In the genomic region with DNA sequence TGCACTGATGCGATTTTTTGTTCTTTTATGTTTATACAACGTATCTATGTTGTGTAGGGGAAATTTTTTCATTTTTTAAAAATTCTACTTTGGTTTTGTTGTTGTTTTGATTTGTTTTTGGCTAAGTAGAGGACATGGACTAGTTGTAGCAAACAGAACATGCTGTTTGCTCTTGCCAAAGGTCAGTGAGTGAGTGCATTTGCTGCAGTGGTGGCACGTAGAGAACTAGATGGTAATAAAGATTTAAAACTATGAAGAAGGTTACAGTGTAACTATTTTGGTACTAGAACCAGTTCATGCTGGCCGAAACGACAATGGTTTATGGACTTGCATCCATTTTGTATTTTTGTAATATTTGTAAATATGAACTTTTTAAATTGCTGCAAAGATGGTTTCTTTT, we compare ENCODE assay signal across 25 cellular contexts. TPM values are rescaled to one million over a fixed set of nuclear protein-coding genes. Genes with fewer than 3 reads are reported as not detected.
DNase-seq lines count a peak whose midpoint lies in the region; TF ChIP-seq lines count a peak whose summit lies in the region.
"Had no signal": no experiment of that assay in that cellular context is flagged by ENCODE, and none has a peak within 500 bp of the region (broad histone marks: within the 10 kb centered on the region; RNA-seq: fewer than 3 reads in every experiment).

No MANE protein-coding gene starts in this region.

- no peaks in the 10 kb centered on the region for H3K36me3 ChIP-seq in hepatocyte (replicated peaks; ENCODE audit: insufficient read depth, low read depth)
- no peaks in the 10 kb centered on the region for H3K36me3 ChIP-seq in neural progenitor cell
- H3K36me3 ChIP-seq in tibial nerve: no peaks in the 10 kb centered on the region
- no peaks in the 10 kb centered on the region for H3K36me3 ChIP-seq in right atrium auricular region
- H3K36me3 ChIP-seq: suprapubic skin had no signal

- WGBS in hepatocyte (ENCODE audit: low lambda C conversion rate, missing lambda C conversion rate): 43% methylated on average over 5 of the region's 5 CpGs
- 43 to 57% methylated on average over 5 of the region's 5 CpGs for WGBS in tibial nerve, 2 donors

- H2AFZ ChIP-seq in hepatocyte: no peak overlapping the region
- no peak overlapping the region for H2AFZ ChIP-seq in neural progenitor cell (replicated peaks)

- H4K20me1 ChIP-seq in hepatocyte (ENCODE audit: insufficient read depth, poor library complexity, severe bottlenecking) (no peaks in the 10 kb centered on the region), neural progenitor cell (ENCODE audit: low read depth) (no peaks in the 10 kb centered on the region)

- no peaks in the 10 kb centered on the region for H3K9me2 ChIP-seq in hepatocyte (replicated peaks; ENCODE audit: insufficient read depth)

- peaks cover 6% of the 10 kb centered on the region for H3F3A ChIP-seq in neural progenitor cell (ENCODE audit: low read depth)

- no peaks in the 10 kb centered on the region for H3K27me3 ChIP-seq in hepatocyte
- peaks cover 25% of the 10 kb centered on the region for H3K27me3 ChIP-seq in neural progenitor cell
- no peaks in the 10 kb centered on the region for H3K27me3 ChIP-seq in tibial nerve
- no peaks in the 10 kb centered on the region for H3K27me3 ChIP-seq in right atrium auricular region
- H3K27me3 ChIP-seq: suprapubic skin had no signal

- no peak overlapping the region for H3K4me3 Mint-ChIP-seq in neural progenitor cell
- no peak overlapping the region for H3K4me3 Mint-ChIP-seq in immature natural killer cell
- H3K4me3 Mint-ChIP-seq in endothelial cell (ENCODE audit: unreplicated experiment): no peak overlapping the region
- H3K4me3 Mint-ChIP-seq: activated naive CD8-positive, alpha-beta T cell treated with anti-CD3 and anti-CD28 coated beads, Interleukin-2, amount 10 ng/mL, durations not matched to agents 7 days and 5 days; CD8-positive, alpha-beta T cell had no signal

- H3K9me3 ChIP-seq in hepatocyte (ENCODE audit: low read depth): no peaks in the 10 kb centered on the region
- H3K9me3 ChIP-seq in neural progenitor cell (ENCODE audit: low read depth): peaks cover 4% of the 10 kb centered on the region
- H3K9me3 ChIP-seq in tibial nerve: no peaks in the 10 kb centered on the region
- H3K9me3 ChIP-seq in right atrium auricular region: no peaks in the 10 kb centered on the region
- H3K9me3 ChIP-seq: suprapubic skin had no signal

- H3K4me2 ChIP-seq in hepatocyte: peak overlapping the region; percentile 57
- no peak overlapping the region for H3K4me2 ChIP-seq in neural progenitor cell

- no peak overlapping the region for H3K9ac ChIP-seq in neural progenitor cell

- no peaks in the 10 kb centered on the region for H3K27me3 Mint-ChIP-seq in neural progenitor cell (ENCODE audit: insufficient read depth, low read depth)
- peaks cover 16 to 26% (median 19%) of the 10 kb centered on the region in 3 donors for H3K27me3 Mint-ChIP-seq in immature natural killer cell (ENCODE audit: low read depth in 3 of 3)
- peaks cover 1% of the 10 kb centered on the region for H3K27me3 Mint-ChIP-seq in endothelial cell (ENCODE audit: unreplicated experiment)

- H3K27ac ChIP-seq in hepatocyte (peak overlapping the region; percentile 87), neural progenitor cell (no peak overlapping the region), tibial nerve (peak overlapping the region in 3 of 4 donors; percentile 72 to 88 (median 87)), right atrium auricular region (no peak overlapping the region)
- H3K27ac ChIP-seq: epithelial cell of prostate had no signal

- H3K4me1 Mint-ChIP-seq in neural progenitor cell (peaks cover 18% of the 10 kb centered on the region), immature natural killer cell (peaks cover 23 to 28% of the 10 kb centered on the region in 2 donors), endothelial cell (ENCODE audit: unreplicated experiment) (peaks cover 8% of the 10 kb centered on the region)

- no peak overlapping the region for H3K4me3 ChIP-seq in hepatocyte
- no peak overlapping the region for H3K4me3 ChIP-seq in neural progenitor cell
- no peak overlapping the region for H3K4me3 ChIP-seq in tibial nerve
- no peak overlapping the region for H3K4me3 ChIP-seq in right atrium auricular region
- H3K4me3 ChIP-seq: suprapubic skin had no signal

- no peak for TF ChIP-seq CTCF in hepatocyte (IDR thresholded peaks at IDR 0.05; ENCODE audit: poor library complexity)
- no peak for TF ChIP-seq CTCF in neural progenitor cell (IDR thresholded peaks at IDR 0.05)
- no peak for TF ChIP-seq CTCF in tibial nerve (IDR thresholded peaks at IDR 0.05)
- TF ChIP-seq CTCF in right atrium auricular region (IDR thresholded peaks at IDR 0.05): no peak
- TF ChIP-seq CTCF in endothelial cell (IDR thresholded peaks at IDR 0.05; ENCODE audit: unreplicated experiment): no peak

- no peaks in the 10 kb centered on the region for H3K4me1 ChIP-seq in hepatocyte (ENCODE audit: insufficient read depth)
- peaks cover 5% of the 10 kb centered on the region for H3K4me1 ChIP-seq in neural progenitor cell
- peaks cover 0 to 11% (median 0%) of the 10 kb centered on the region in 4 donors for H3K4me1 ChIP-seq in tibial nerve
- peaks cover 0 to 9% of the 10 kb centered on the region in 2 donors for H3K4me1 ChIP-seq in right atrium auricular region

- TF ChIP-seq POLR2A in tibial nerve (IDR thresholded peaks at IDR 0.05): no peak

- DNase-seq in HuH-7 (ENCODE audit: low spot score): peak; percentile 31
- no peak for DNase-seq in hepatocyte (ENCODE audit: low spot score)
- DNase-seq in neural progenitor cell (ENCODE audit: low spot score): no peak
- DNase-seq in tibial nerve (ENCODE audit: low spot score in 2 of 2): no peak
- DNase-seq in HK-2 (ENCODE audit: unreplicated experiment): no peak
- DNase-seq in immature natural killer cell: no peak
- no peak for DNase-seq in right atrium auricular region (ENCODE audit: low spot score)
- DNase-seq in endothelial cell (ENCODE audit: low spot score): no peak
- DNase-seq: activated CD4-positive, alpha-beta T cell treated with anti-CD3 and anti-CD28 coated beads for 48 hours; activated naive CD8-positive, alpha-beta T cell treated with anti-CD3 and anti-CD28 coated beads, Interleukin-2, amount 10 ng/mL, durations not matched to agents 7 days and 5 days; CD8-positive, alpha-beta T cell; cortex of kidney; foreskin melanocyte; GDM1; hippocampal formation; KBM-7; mesendoderm; NCI-H1694; NCI-H774; retina; stimulated activated CD4-positive, alpha-beta T cell treated with anti-CD3 and anti-CD28 coated beads, Interleukin-15, amount 100 ng/mL, for 24 hours had no signal

- H3K36me3 Mint-ChIP-seq in neural progenitor cell (peaks cover 11% of the 10 kb centered on the region), immature natural killer cell (no peaks in the 10 kb centered on the region), endothelial cell (ENCODE audit: low read depth, unreplicated experiment) (no peaks in the 10 kb centered on the region)
- H3K36me3 Mint-ChIP-seq: activated naive CD8-positive, alpha-beta T cell treated with anti-CD3 and anti-CD28 coated beads, Interleukin-2, amount 10 ng/mL, durations not matched to agents 7 days and 5 days had no signal

- H3K27ac Mint-ChIP-seq in neural progenitor cell (peak overlapping the region; percentile 67), immature natural killer cell (no peak overlapping the region), endothelial cell (ENCODE audit: unreplicated experiment) (no peak overlapping the region)
- H3K27ac Mint-ChIP-seq: activated naive CD8-positive, alpha-beta T cell treated with anti-CD3 and anti-CD28 coated beads, Interleukin-2, amount 10 ng/mL, durations not matched to agents 7 days and 5 days; CD8-positive, alpha-beta T cell had no signal

- TF ChIP-seq EP300 in tibial nerve (IDR thresholded peaks at IDR 0.05): no peak

- peaks cover 15% of the 10 kb centered on the region for H3K79me2 ChIP-seq in hepatocyte
- H3K79me2 ChIP-seq in neural progenitor cell (ENCODE audit: low read depth): no peaks in the 10 kb centered on the region

- H3K9me3 Mint-ChIP-seq in neural progenitor cell (no peaks in the 10 kb centered on the region), immature natural killer cell (peaks cover 0 to 4% (median 0%) of the 10 kb centered on the region in 6 donors), endothelial cell (ENCODE audit: unreplicated experiment) (no peaks in the 10 kb centered on the region)
- H3K9me3 Mint-ChIP-seq: activated naive CD8-positive, alpha-beta T cell treated with anti-CD3 and anti-CD28 coated beads, Interleukin-2, amount 10 ng/mL, durations not matched to agents 7 days and 5 days; brain; CD8-positive, alpha-beta T cell had no signal

RNA-seq across cellular contexts. Expression of gene SCML1, which starts 1.9 kb away (rescaled TPM):
- total RNA-seq in hepatocyte: 21.8 and 23.7 TPM in 2 replicates
- 17.0 and 19.1 TPM in 2 replicates for polyA plus RNA-seq in hepatocyte
- total RNA-seq in neural progenitor cell (ENCODE audit: low replicate concordance): 5.0 and 9.7 TPM in 2 replicates
- total RNA-seq in tibial nerve: 10 to 100 TPM; 14.9 to 18.8 (median 16.6) TPM
- 1 to 10 TPM in 2 of 3 donors, not detected in 1; 1.3 to 2.2 TPM for polyA plus RNA-seq in immature natural killer cell
- total RNA-seq in right atrium auricular region: 1 to 10 TPM; 5.5 to 7.7 TPM
- total RNA-seq in endothelial cell (ENCODE audit: unreplicated experiment): 29.7 TPM
- total RNA-seq: OCI-LY7 had no signal

Comparison
In these comparisons a context has a peak if more than half of its experiments do, and no peak if none do; other contexts are left out.
1. H3K27ac ChIP-seq: peak in hepatocyte (single experiment) and tibial nerve (3 of 4); none in neural progenitor cell (single experiment) and right atrium auricular region (0 of 2).